2 cellular contexts compared by ENCODE assay signal in genomic region chr17:29109477-29110371, GRCh38.
TF ChIP-seq lines count a peak whose summit lies in the region.

No MANE protein-coding gene starts in this region.

TF ChIP-seq in HEK293, 187 proteins besides CTCF, POLR2A, EP300 and RAD21:
- TF ChIP-seq ZNF449 (tag by site-specific recombination; IDR thresholded peaks at IDR 0.05) (no peak), SETDB1 (IDR thresholded peaks at IDR 0.05; ENCODE audit: insufficient read length, low read length) (no peak), ZNF600 (tag by site-specific recombination; IDR thresholded peaks at IDR 0.05) (peak; percentile 84), ZFHX2 (tag by site-specific recombination; conservative IDR thresholded peaks at IDR 0.05) (peak; percentile 73), ZNF184 (tag by site-specific recombination; IDR thresholded peaks at IDR 0.05) (no peak), ZNF211 (tag by site-specific recombination; IDR thresholded peaks at IDR 0.05; ENCODE audit: low read depth) (no peak), GLI4 (tag by site-specific recombination; IDR thresholded peaks at IDR 0.05) (no peak), EGR2 (tag by site-specific recombination; IDR thresholded peaks at IDR 0.05; ENCODE audit: low read depth) (peak; percentile 79)
- TF ChIP-seq, protein P1, sequence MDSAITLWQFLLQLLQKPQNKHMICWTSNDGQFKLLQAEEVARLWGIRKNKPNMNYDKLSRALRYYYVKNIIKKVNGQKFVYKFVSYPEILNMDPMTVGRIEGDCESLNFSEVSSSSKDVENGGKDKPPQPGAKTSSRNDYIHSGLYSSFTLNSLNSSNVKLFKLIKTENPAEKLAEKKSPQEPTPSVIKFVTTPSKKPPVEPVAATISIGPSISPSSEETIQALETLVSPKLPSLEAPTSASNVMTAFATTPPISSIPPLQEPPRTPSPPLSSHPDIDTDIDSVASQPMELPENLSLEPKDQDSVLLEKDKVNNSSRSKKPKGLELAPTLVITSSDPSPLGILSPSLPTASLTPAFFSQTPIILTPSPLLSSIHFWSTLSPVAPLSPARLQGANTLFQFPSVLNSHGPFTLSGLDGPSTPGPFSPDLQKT (IDR thresholded peaks at IDR 0.05; ENCODE audit: borderline replicate concordance, low read depth, low read length), result no peak

TF ChIP-seq in H1, 55 proteins besides CTCF, POLR2A, EP300 and RAD21:
- TF ChIP-seq TAF7 (optimal IDR thresholded peaks at IDR 0.05; ENCODE audit: borderline replicate concordance, low read depth, low read length) (no peak), SP2 (IDR thresholded peaks at IDR 0.05; ENCODE audit: low read length) (no peak), TBP (IDR thresholded peaks at IDR 0.05; ENCODE audit: low read depth, low read length) (no peak), E2F6 (IDR thresholded peaks at IDR 0.05) (peak; percentile 66), CHD1 (IDR thresholded peaks at IDR 0.05; ENCODE audit: low read depth, low read length) (no peak), RFX5 (IDR thresholded peaks at IDR 0.05; ENCODE audit: borderline replicate concordance, low read depth, low read length) (no peak), KDM1A (IDR thresholded peaks at IDR 0.05; ENCODE audit: borderline replicate concordance, low read length) (no peak)
